In genomic region chr17:46474489-46474888, GRCh38 we compare ENCODE assay signal across 8 cellular contexts. TPM values are rescaled to one million over a fixed set of nuclear protein-coding genes. Genes with fewer than 3 reads are reported as not detected.
A peak's percentile ranks its signal among the peaks of the same experiment; 100 is the strongest.
DNase-seq lines count a peak whose midpoint lies in the region; ATAC-seq, FAIRE-seq and TF ChIP-seq lines count a peak whose summit lies in the region.
"Not testable (repeated sequence)": the region's sequence is repeated elsewhere in the genome, so short reads cannot be mapped to it uniquely, and the experiment has no call there.

No MANE protein-coding gene starts in this region.

- not testable (repeated sequence) for H3K9ac ChIP-seq in PC-3 (ENCODE audit: low read length); GM12878 (ENCODE audit: control insufficient read depth, insufficient read depth, low read length); endothelial cell of umbilical vein (replicated peaks; ENCODE audit: extremely low read depth, insufficient read depth, low read length); keratinocyte (ENCODE audit: control insufficient read depth, extremely low read depth, insufficient read depth, low read length)

- not testable (repeated sequence) for H2AFZ ChIP-seq in PC-3 (ENCODE audit: low read length); GM12878 (ENCODE audit: control insufficient read depth, low read depth, low read length); endothelial cell of umbilical vein (ENCODE audit: low read depth, low read length); keratinocyte (ENCODE audit: control insufficient read depth, low read length)

- H3K4me1 ChIP-seq in A549; PC-3 (ENCODE audit: insufficient read depth, low read length); GM12878 (ENCODE audit: control insufficient read depth, insufficient read depth, low read length); endothelial cell of umbilical vein (ENCODE audit: control insufficient read depth, extremely low read depth, insufficient read depth, low read length); keratinocyte (ENCODE audit: control insufficient read depth, extremely low read depth, insufficient read depth, low read length): not testable (repeated sequence)

- intact Hi-C loops in PC-3 (cut with micrococcal nuclease); GM12878 (cut with micrococcal nuclease; ENCODE audit: unreplicated experiment); endothelial cell of umbilical vein (cut with micrococcal nuclease): not testable (repeated sequence)

- H3K4me3 ChIP-seq in A549; PC-3 (ENCODE audit: low read length); GM12878; endothelial cell of umbilical vein (replicated peaks in 1 of 3; ENCODE audit: insufficient read depth in 1 of 3, low read depth in 1 of 3, low read length in 3 of 3); keratinocyte (ENCODE audit: control insufficient read depth in 2 of 3, extremely low read depth in 1 of 3, insufficient read depth in 2 of 3, low read depth in 1 of 3, low read length in 3 of 3): not testable (repeated sequence)

- not testable (repeated sequence) for H3K36me3 ChIP-seq in PC-3 (ENCODE audit: low read depth, low read length); GM12878 (ENCODE audit: control insufficient read depth in 2 of 2, insufficient read depth in 2 of 2, low read length in 1 of 2); endothelial cell of umbilical vein (ENCODE audit: control insufficient read depth in 2 of 2, extremely low read depth in 1 of 2, insufficient read depth in 2 of 2, low read length in 2 of 2); keratinocyte (ENCODE audit: control insufficient read depth in 2 of 2, extremely low read depth in 1 of 2, insufficient read depth in 2 of 2, low read length in 2 of 2)

- H3K9me2 ChIP-seq in PC-3 (replicated peaks; ENCODE audit: low read length): not testable (repeated sequence)

- SMC1A ChIA-PET in GM12878 (lab: Charles Lee; ENCODE audit: uncharacterized antibody, unreplicated experiment): not testable (repeated sequence)

- H3K27me3 ChIP-seq in PC-3 (ENCODE audit: low read length); GM12878 (replicated peaks in 1 of 2; ENCODE audit: control insufficient read depth in 2 of 2, insufficient read depth in 2 of 2, low read length in 1 of 2); endothelial cell of umbilical vein (ENCODE audit: control insufficient read depth in 2 of 2, insufficient read depth in 2 of 2, low read length in 2 of 2); keratinocyte (ENCODE audit: control insufficient read depth, extremely low read depth, insufficient read depth, low read length): not testable (repeated sequence)

- dilution Hi-C loops in endothelial cell of umbilical vein (cut with MboI; ENCODE audit: extremely low pct_ligation_motif_present, low sequenced_read_pairs); keratinocyte (cut with MboI; ENCODE audit: extremely low pct_ligation_motif_present, low sequenced_read_pairs): not testable (repeated sequence)

- no CpG with 5 or more reads among the region's 3 CpGs for WGBS in A549 (ENCODE audit: missing lambda C conversion rate)
- WGBS in GM12878 (ENCODE audit: insufficient coverage, insufficient replicate concordance, low lambda C conversion rate, missing lambda C conversion rate): no CpG with 5 or more reads among the region's 3 CpGs

- TF ChIP-seq EP300 in A549 (IDR thresholded peaks at IDR 0.05); GM12878 (IDR thresholded peaks at IDR 0.05; ENCODE audit: borderline replicate concordance in 1 of 2, control insufficient read depth in 1 of 2, low read depth in 2 of 2, low read length in 2 of 2): not testable (repeated sequence)

- not testable (repeated sequence) for H3K9me3 ChIP-seq in A549; PC-3 (ENCODE audit: low read length); GM12878 (replicated peaks; ENCODE audit: control insufficient read depth, insufficient read depth, low read length); endothelial cell of umbilical vein (replicated peaks; ENCODE audit: control insufficient read depth, insufficient read depth, low read length); keratinocyte (ENCODE audit: control insufficient read depth, low read depth, low read length)

- not testable (repeated sequence) for TF ChIP-seq RAD21 in A549 (conservative IDR thresholded peaks at IDR 0.05 in 1 of 2, IDR thresholded peaks at IDR 0.05 in 1 of 2); GM12878 (IDR thresholded peaks at IDR 0.05; ENCODE audit: insufficient read depth, low read depth, low read length)

- TF ChIP-seq CTCF in A549 (IDR thresholded peaks at IDR 0.05); PC-3 (conservative IDR thresholded peaks at IDR 0.05; ENCODE audit: low read depth, low read length); GM12878 (IDR thresholded peaks at IDR 0.05 in 2 of 3, conservative IDR thresholded peaks at IDR 0.05 in 1 of 3; ENCODE audit: control insufficient read depth in 2 of 3, extremely low read depth in 1 of 3, insufficient read depth in 1 of 3, low read depth in 3 of 3, low read length in 3 of 3); endothelial cell of umbilical vein (IDR thresholded peaks at IDR 0.05; ENCODE audit: extremely low read depth in 1 of 2, insufficient read depth in 1 of 2, low read depth in 1 of 2, low read length in 2 of 2); keratinocyte (optimal IDR thresholded peaks at IDR 0.05 in 1 of 3, IDR thresholded peaks at IDR 0.05 in 1 of 3, conservative IDR thresholded peaks at IDR 0.05 in 1 of 3; ENCODE audit: extremely low read depth in 1 of 3, insufficient read depth in 2 of 3, low read length in 3 of 3): not testable (repeated sequence)

- CTCF ChIA-PET in A549 (lab: Yijun Ruan, JAX); PC-3 (lab: Charles Lee); GM12878 (lab: Yijun Ruan, JAX); endothelial cell of umbilical vein (lab: Charles Lee): not testable (repeated sequence)

- not testable (repeated sequence) for ATAC-seq in A549, GM12878
- peak; percentile 55 for ATAC-seq in PC-3
- peak; percentile 34 for ATAC-seq in left lobe of liver

- not testable (repeated sequence) for H3K9me1 ChIP-seq in endothelial cell of umbilical vein (replicated peaks; ENCODE audit: control insufficient read depth, extremely low read depth, insufficient read depth, low read length); keratinocyte (ENCODE audit: control insufficient read depth, extremely low read depth, insufficient read depth, low read length)

- not testable (repeated sequence) for TF ChIP-seq POLR2A in A549 (IDR thresholded peaks at IDR 0.05; ENCODE audit: low read length); H54 (IDR thresholded peaks at IDR 0.05; ENCODE audit: low read depth, low read length); GM12878 (IDR thresholded peaks at IDR 0.05; ENCODE audit: low read depth, low read length); endothelial cell of umbilical vein (IDR thresholded peaks at IDR 0.05; ENCODE audit: low read depth, low read length)

- H4K20me1 ChIP-seq in PC-3 (ENCODE audit: low read length); GM12878 (ENCODE audit: control insufficient read depth, insufficient read depth); endothelial cell of umbilical vein (replicated peaks; ENCODE audit: control insufficient read depth, extremely low read depth, insufficient read depth, low read length); keratinocyte (ENCODE audit: control insufficient read depth, extremely low read depth, insufficient read depth, low read length): not testable (repeated sequence)

- not testable (repeated sequence) for BruUV-seq in PC-3 (replicated peaks; lab: Mats Ljungman, UMichigan); GM12878 (replicated peaks; lab: Mats Ljungman, UMichigan); endothelial cell of umbilical vein (replicated peaks; lab: Mats Ljungman, UMichigan)

- not testable (repeated sequence) for H3K79me2 ChIP-seq in PC-3 (ENCODE audit: low read length); GM12878 (ENCODE audit: control insufficient read depth, insufficient read depth, low read length); endothelial cell of umbilical vein (ENCODE audit: control insufficient read depth, insufficient read depth, low read length); keratinocyte (ENCODE audit: control insufficient read depth, insufficient read depth, low read length)

- not testable (repeated sequence) for H3F3A ChIP-seq in PC-3 (ENCODE audit: low read length, unreplicated experiment)

- not testable (repeated sequence) for H3K27ac ChIP-seq in A549; PC-3 (ENCODE audit: low read length); GM12878 (ENCODE audit: control insufficient read depth, insufficient read depth); endothelial cell of umbilical vein (ENCODE audit: insufficient read depth, low read depth, low read length); keratinocyte (ENCODE audit: control insufficient read depth, insufficient read depth, low read length)

- in situ Hi-C loops in GM12878 (cut with MboI): not testable (repeated sequence)

- DNase-seq in A549 (ENCODE audit: low read depth in 1 of 2, low spot score in 1 of 2); H54 (ENCODE audit: insufficient read length, low spot score); PC-3; GM12878 (ENCODE audit: low read depth, low spot score); endothelial cell of umbilical vein (ENCODE audit: low read depth, low spot score); keratinocyte (ENCODE audit: low read depth, low spot score); left lobe of liver (ENCODE audit: low spot score); urothelium cell line (ENCODE audit: low spot score): not testable (repeated sequence)

- POLR2A ChIA-PET in A549 (lab: Yijun Ruan, JAX); PC-3 (lab: Charles Lee; ENCODE audit: unreplicated experiment); GM12878 (lab: Charles Lee); endothelial cell of umbilical vein (lab: Charles Lee): not testable (repeated sequence)

- RAD21 ChIA-PET in GM12878 (lab: Charles Lee; ENCODE audit: unreplicated experiment): not testable (repeated sequence)

- H3K4me2 ChIP-seq in A549; PC-3 (ENCODE audit: low read length); GM12878 (ENCODE audit: control insufficient read depth, insufficient read depth); endothelial cell of umbilical vein (ENCODE audit: insufficient read depth, low read length); keratinocyte (ENCODE audit: control insufficient read depth, extremely low read depth, insufficient read depth, low read depth, low read length): not testable (repeated sequence)

- peak; percentile 89 for FAIRE-seq in A549 (lab: Jason Lieb, UNC)
- peak; percentile 84 for FAIRE-seq in H54 (lab: Jason Lieb, UNC)
- peak; percentile 83 for FAIRE-seq in GM12878 (lab: Jason Lieb, UNC)
- FAIRE-seq in endothelial cell of umbilical vein (lab: Jason Lieb, UNC): peak; percentile 26
- FAIRE-seq in keratinocyte (lab: Jason Lieb, UNC): peak; percentile 93
- peak; percentile 66 for FAIRE-seq in urothelium cell line (lab: Jason Lieb, UNC)

RNA-seq across cellular contexts. Expression of gene LRRC37A2, which starts 37.8 kb away (rescaled TPM):
- polyA plus RNA-seq in A549 (2011; rRNA removed): 5.7 and 6.2 TPM in 2 replicates
- 2.0 TPM in 2 replicates for polyA plus RNA-seq in A549 (2012; cell fraction: cytosol; rRNA removed)
- polyA plus RNA-seq in A549 (2012; cell fraction: nucleus; rRNA removed): 3.1 and 4.5 TPM in 2 replicates
- 2.3 to 2.7 TPM (median 2.4 TPM) in 3 replicates for polyA plus RNA-seq in A549 (2017; fragmentation: RNase III; extraction: RNeasy Plus Mini Kit Qiagen cat#74134 plus additional on column Dnase treatment)
- polyA minus RNA-seq in A549 (2011; rRNA and poly(A)+ RNA removed): 10.8 and 12.2 TPM in 2 replicates
- total RNA-seq in PC-3 (2014; rRNA removed): 7.9 and 8.3 TPM in 2 replicates
- 51.9 and 59.9 TPM in 2 replicates for total RNA-seq in GM12878 (2013; cell fraction: nucleolus; rRNA removed)
- total RNA-seq in GM12878 (2014; rRNA removed): 5.4 TPM in 2 replicates
- total RNA-seq in GM12878 (2014; rRNA removed; fragmentation: Illumina TruSeq; extraction: Trizol): 5.9 and 6.2 TPM in 2 replicates
- 5.6 and 5.8 TPM in 2 replicates for total RNA-seq in GM12878 (2021)
- 8.8 TPM for polyA plus RNA-seq in GM12878 (2011; ENCODE audit: low read depth)
- polyA plus RNA-seq in GM12878 (2011; rRNA removed): 8.4 and 9.9 TPM in 2 replicates
- polyA plus RNA-seq in GM12878 (2011; cell fraction: cytosol; rRNA removed): 4.8 and 6.0 TPM in 2 replicates
- polyA plus RNA-seq in GM12878 (2011; cell fraction: nucleus; rRNA removed): 20.6 and 23.3 TPM in 2 replicates
- 10.8 and 13.2 TPM in 2 replicates for polyA plus RNA-seq in GM12878 (2012)
- polyA plus RNA-seq in GM12878 (2014; fragmentation: Illumina TruSeq; extraction: Trizol): 7.1 TPM in 2 replicates
- polyA plus RNA-seq in GM12878 (2014; fragmentation: Nextera tagmentation; extraction: Ambion mirVana): 1 to 10 TPM; 2.8 to 4.0 TPM
- polyA plus RNA-seq in GM12878 (2014; rRNA removed): 4.8 and 5.3 TPM in 2 replicates
- polyA plus RNA-seq in GM12878 (2016; fragmentation: Nextera tagmentation; extraction: Ambion mirVana): 10 to 100 TPM in 1 of 2 experiments, 1 to 10 TPM in 1; 9.9 to 10.5 TPM
- 17.1 and 17.7 TPM in 2 replicates for polyA minus RNA-seq in GM12878 (2011; rRNA and poly(A)+ RNA removed)
- 2.1 and 2.3 TPM in 2 replicates for polyA minus RNA-seq in GM12878 (2011; cell fraction: cytosol; rRNA and poly(A)+ RNA removed)
- 13.4 and 20.5 TPM in 2 replicates for polyA minus RNA-seq in GM12878 (2011; cell fraction: nucleus; rRNA and poly(A)+ RNA removed)
- 3.4 and 11.2 TPM in 2 replicates for total RNA-seq in endothelial cell of umbilical vein
- 5.6 and 6.5 TPM in 2 replicates for polyA plus RNA-seq in endothelial cell of umbilical vein
- polyA plus RNA-seq in endothelial cell of umbilical vein (2011; cell fraction: cytosol; rRNA removed): 5.5 and 6.1 TPM in 2 replicates
- 38.9 and 41.8 TPM in 2 replicates for polyA plus RNA-seq in endothelial cell of umbilical vein (2011; cell fraction: nucleus; rRNA removed)
- 5.0 and 5.5 TPM in 2 replicates for polyA plus RNA-seq in endothelial cell of umbilical vein (2012)
- polyA minus RNA-seq in endothelial cell of umbilical vein: 20.9 and 24.2 TPM in 2 replicates
- 2.7 TPM for polyA minus RNA-seq in endothelial cell of umbilical vein (2011; cell fraction: cytosol; rRNA and poly(A)+ RNA removed)
- polyA minus RNA-seq in endothelial cell of umbilical vein (2011; cell fraction: nucleus; rRNA and poly(A)+ RNA removed): 46.3 and 62.8 TPM in 2 replicates
- polyA plus RNA-seq in keratinocyte: 4.6 to 6.2 TPM (median 6.1 TPM) in 3 replicates
- polyA plus RNA-seq in keratinocyte (2011; ENCODE audit: low read depth): 3.9 TPM
- 2.6 and 3.7 TPM in 2 replicates for polyA plus RNA-seq in keratinocyte (2011; cell fraction: cytosol; rRNA removed)
- polyA plus RNA-seq in keratinocyte (2011; cell fraction: nucleus; rRNA removed): 16.8 and 18.6 TPM in 2 replicates
- polyA plus RNA-seq in keratinocyte (2012; ENCODE audit: low replicate concordance): 4.2 and 7.2 TPM in 2 replicates
- polyA minus RNA-seq in keratinocyte: 3.2 to 12.9 TPM (median 7.9 TPM) in 3 replicates
- 1.7 TPM for polyA minus RNA-seq in keratinocyte (2011; cell fraction: cytosol; rRNA and poly(A)+ RNA removed)
- polyA minus RNA-seq in keratinocyte (2011; cell fraction: nucleus; rRNA and poly(A)+ RNA removed): 9.7 and 23.0 TPM in 2 replicates
- 5.1 TPM for total RNA-seq in left lobe of liver
